ENCODE assay signal across 9 cellular contexts in genomic region chr1:165629848-165630628, GRCh38. TPM values are rescaled to one million over a fixed set of nuclear protein-coding genes. Genes with fewer than 3 reads are reported as not detected.
A peak's percentile ranks its signal among the peaks of the same experiment; 100 is the strongest.
DNase-seq lines count a peak whose midpoint lies in the region; ATAC-seq and TF ChIP-seq lines count a peak whose summit lies in the region.
"Had no signal": no experiment of that assay in that cellular context is flagged by ENCODE, and none has a peak within 500 bp of the region (broad histone marks: within the 10 kb centered on the region; RNA-seq: fewer than 3 reads in every experiment).

No MANE protein-coding gene starts in this region.

- no peak overlapping the region for H3K4me3 Mint-ChIP-seq in osteocyte (ENCODE audit: unreplicated experiment)
- H3K4me3 Mint-ChIP-seq: nephron had no signal

- no peaks in the 10 kb centered on the region for H3K36me3 Mint-ChIP-seq in osteocyte (ENCODE audit: unreplicated experiment)

- H3K9me3 Mint-ChIP-seq in osteocyte (ENCODE audit: unreplicated experiment): no peaks in the 10 kb centered on the region
- H3K9me3 Mint-ChIP-seq: nephron had no signal

- no peak for ATAC-seq in GM21423 (IDR thresholded peaks at IDR 0.05; ENCODE audit: unreplicated experiment)

- TF ChIP-seq CTCF in fibroblast of mammary gland (conservative IDR thresholded peaks at IDR 0.05; ENCODE audit: control insufficient read depth, insufficient read depth, low read depth, low read length): no peak
- no peak for TF ChIP-seq CTCF in osteocyte (IDR thresholded peaks at IDR 0.05)

- peak; percentile 72 for DNase-seq in COR-L47 (lab: John Stamatoyannopoulos, UW)
- peak; percentile 77 for DNase-seq in H7
- peak; percentile 84 for DNase-seq in NCI-H774 (lab: John Stamatoyannopoulos, UW)
- no peak for DNase-seq in fibroblast of mammary gland (ENCODE audit: low read depth)
- DNase-seq in skeletal muscle cell (ENCODE audit: low read depth): no peak
- no peak for DNase-seq in osteocyte (ENCODE audit: extremely low spot score, unreplicated experiment)
- no peak for DNase-seq in activated T-cell treated with anti-CD3 and anti-CD28 coated beads for 4 hours

- no peaks in the 10 kb centered on the region for H3K36me3 ChIP-seq in H7 (replicated peaks; ENCODE audit: control insufficient read depth, insufficient read depth, low read length)

- no peaks in the 10 kb centered on the region; the same call in 1 of the 2 replicates for H3K27me3 ChIP-seq in H7 (ENCODE audit: control insufficient read depth, insufficient read depth, low read length)

- H3K27me3 Mint-ChIP-seq in osteocyte (ENCODE audit: unreplicated experiment): peaks cover 21% of the 10 kb centered on the region

- peak overlapping the region; percentile 87 for H3K4me3 ChIP-seq in H7 (ENCODE audit: insufficient read depth, low read depth, low read length)
- H3K4me3 ChIP-seq in fibroblast of mammary gland (ENCODE audit: control insufficient read depth, low read depth, low read length): peak overlapping the region; percentile 99
- peak overlapping the region; percentile 97 for H3K4me3 ChIP-seq in skeletal muscle cell (ENCODE audit: low read depth, low read length)

- peaks cover 15% of the 10 kb centered on the region for H3K4me1 Mint-ChIP-seq in osteocyte (ENCODE audit: unreplicated experiment)

- no peak overlapping the region for H3K27ac Mint-ChIP-seq in osteocyte (ENCODE audit: unreplicated experiment)

RNA-seq across cellular contexts. Expression of gene MGST3, which starts 1.0 kb away (rescaled TPM):
- total RNA-seq in H7 (2014; rRNA removed; shearing (Covaris generic)): 235 and 280 TPM in 2 replicates
- 130 and 139 TPM in 2 replicates for total RNA-seq in osteocyte

Comparison
In these comparisons a context has a peak if more than half of its experiments do, and no peak if none do; other contexts are left out.
1. DNase-seq: peak in COR-L47 (single experiment), H7 (single experiment) and NCI-H774 (single experiment); none in fibroblast of mammary gland (single experiment), skeletal muscle cell (single experiment), osteocyte (single experiment) and activated T-cell treated with anti-CD3 and anti-CD28 coated beads for 4 hours (single experiment).
2. Peak in every context shown above with its lines, with median percentiles within 50 percentile points of each other: H3K4me3 ChIP-seq.